In genomic region chr3:82038536-82038935, GRCh38 we compare ENCODE assay signal across 20 cellular contexts.
"Had no signal": no experiment of that assay in that cellular context is flagged by ENCODE, and none has a peak within 500 bp of the region (broad histone marks: within the 10 kb centered on the region; RNA-seq: fewer than 3 reads in every experiment).

No MANE protein-coding gene starts in this region.

- H3K36me3 ChIP-seq: ascending aorta, esophagus squamous epithelium, right lobe of liver, thyroid gland, vagina, WERI-Rb-1 had no signal

- H3K27ac ChIP-seq: ascending aorta, dorsolateral prefrontal cortex, esophagus squamous epithelium, right lobe of liver, thyroid gland, vagina, WERI-Rb-1 had no signal

- H3K4me1 ChIP-seq: ascending aorta, esophagus squamous epithelium, right lobe of liver, thyroid gland, vagina had no signal

- FAIRE-seq: bronchial epithelial cell had no signal

- H3K9me3 ChIP-seq: ascending aorta, esophagus squamous epithelium, mucosa of descending colon, right lobe of liver, thyroid gland, vagina had no signal

- ATAC-seq: activated CD8-positive, alpha-beta T cell treated with anti-CD3 and anti-CD28 coated beads for 36 hours; activated T-cell treated with anti-CD3 and anti-CD28 coated beads, Interleukin-2, amount 50 U/mL, for 72 hours; left colon; mucosa of descending colon; naive thymus-derived CD8-positive, alpha-beta T cell; right lobe of liver; stimulated activated effector memory CD8-positive, alpha-beta T cell treated with anti-CD3 and anti-CD28 coated beads, Interleukin-12 subunit alpha, Interleukin-12 subunit beta, amount 100 ng/mL, for 72 hours had no signal

- H3K27me3 ChIP-seq: ascending aorta, dorsolateral prefrontal cortex, esophagus squamous epithelium, right lobe of liver, thyroid gland, vagina had no signal

- DNase-seq: activated CD4-positive, alpha-beta T cell treated with anti-CD3 and anti-CD28 coated beads for 4 hours; activated CD8-positive, alpha-beta memory T cell treated with anti-CD3 and anti-CD28 coated beads, Interleukin-2, amount 50 U/mL, for 4 hours; activated CD8-positive, alpha-beta T cell treated with anti-CD3 and anti-CD28 coated beads for 36 hours; activated naive CD8-positive, alpha-beta T cell treated with anti-CD3 and anti-CD28 coated beads, Interleukin-2, amount 10 ng/mL, durations not matched to agents 7 days and 5 days; activated T-cell treated with anti-CD3 and anti-CD28 coated beads, Interleukin-2, amount 50 U/mL, for 72 hours; dorsolateral prefrontal cortex; esophagus squamous epithelium; foreskin melanocyte; head of caudate nucleus; left colon; mucosa of descending colon; naive thymus-derived CD8-positive, alpha-beta T cell; right lobe of liver; thyroid gland; WERI-Rb-1 had no signal

- H3K4me3 ChIP-seq: ascending aorta, dorsolateral prefrontal cortex, esophagus squamous epithelium, lung, mucosa of descending colon, right lobe of liver, thyroid gland, vagina had no signal
